ENCODE assay signal across 11 cellular contexts in genomic region chr12:6225630-6226001, GRCh38. TPM values are rescaled to one million over a fixed set of nuclear protein-coding genes. Genes with fewer than 3 reads are reported as not detected.
DNase-seq lines count a peak whose midpoint lies in the region; ATAC-seq, FAIRE-seq and TF ChIP-seq lines count a peak whose summit lies in the region.
"Had no signal": no experiment of that assay in that cellular context is flagged by ENCODE, and none has a peak within 500 bp of the region (broad histone marks: within the 10 kb centered on the region; RNA-seq: fewer than 3 reads in every experiment).

No MANE protein-coding gene starts in this region.

- dilution Hi-C loops in keratinocyte (cut with MboI; ENCODE audit: extremely low pct_ligation_motif_present, low sequenced_read_pairs) = no loop called here

- no peak overlapping the region for H3K4me3 Mint-ChIP-seq in stimulated activated effector memory CD8-positive, alpha-beta T cell treated with anti-CD3 and anti-CD28 coated beads, Interleukin-12 subunit alpha, Interleukin-12 subunit beta, amount 100 ng/mL, for 72 hours
- H3K4me3 Mint-ChIP-seq: activated CD8-positive, alpha-beta T cell treated with anti-CD3 and anti-CD28 coated beads for 36 hours; activated naive CD8-positive, alpha-beta T cell; T-helper 1 cell treated with Interleukin-12 subunit alpha and Interleukin-12 subunit beta and Interleukin-4 antibody, amounts not matched to agents 30 μg/mL and 1 μg/mL, for 36 hours had no signal

- H3K4me3 ChIP-seq in BLaER1 = peak overlapping the region; percentile 57
- H3K4me3 ChIP-seq in breast epithelium = peak overlapping the region in 1 of 3 donors; percentile 5
- peak overlapping the region in 1 of 3 experiments; percentile 8 for H3K4me3 ChIP-seq in keratinocyte (ENCODE audit: control insufficient read depth in 2 of 3, extremely low read depth in 1 of 3, insufficient read depth in 2 of 3, low read depth in 1 of 3, low read length in 3 of 3)
- H3K4me3 ChIP-seq in gastrocnemius medialis = peak overlapping the region in 1 of 4 donors; percentile 30

- TF ChIP-seq CTCF in breast epithelium (IDR thresholded peaks at IDR 0.05) = no peak
- no peak for TF ChIP-seq CTCF in keratinocyte (optimal IDR thresholded peaks at IDR 0.05 in 1 of 3, IDR thresholded peaks at IDR 0.05 in 1 of 3, conservative IDR thresholded peaks at IDR 0.05 in 1 of 3; ENCODE audit: extremely low read depth in 1 of 3, insufficient read depth in 2 of 3, low read length in 3 of 3)
- TF ChIP-seq CTCF in gastrocnemius medialis (IDR thresholded peaks at IDR 0.05 in 4 of 5, conservative IDR thresholded peaks at IDR 0.05 in 1 of 5) = no peak

- FAIRE-seq in keratinocyte (lab: Jason Lieb, UNC) = no peak

- ATAC-seq in gastrocnemius medialis (no peak), GM18520 (IDR thresholded peaks at IDR 0.05; ENCODE audit: unreplicated experiment) (no peak), HG03135 (IDR thresholded peaks at IDR 0.05; ENCODE audit: unreplicated experiment) (no peak)
- no peak for ATAC-seq in stimulated activated effector memory CD8-positive, alpha-beta T cell treated with anti-CD3 and anti-CD28 coated beads, Interleukin-12 subunit alpha, Interleukin-12 subunit beta, amount 100 ng/mL, for 72 hours
- ATAC-seq: activated CD8-positive, alpha-beta T cell treated with anti-CD3 and anti-CD28 coated beads for 36 hours had no signal

- no peak overlapping the region for H3K27ac Mint-ChIP-seq in stimulated activated effector memory CD8-positive, alpha-beta T cell treated with anti-CD3 and anti-CD28 coated beads, Interleukin-12 subunit alpha, Interleukin-12 subunit beta, amount 100 ng/mL, for 72 hours
- H3K27ac Mint-ChIP-seq: activated CD8-positive, alpha-beta T cell treated with anti-CD3 and anti-CD28 coated beads for 36 hours; activated naive CD8-positive, alpha-beta T cell; T-helper 1 cell treated with Interleukin-12 subunit alpha and Interleukin-12 subunit beta and Interleukin-4 antibody, amounts not matched to agents 30 μg/mL and 1 μg/mL, for 36 hours had no signal

- no peaks in the 10 kb centered on the region for H3K36me3 Mint-ChIP-seq in stimulated activated effector memory CD8-positive, alpha-beta T cell treated with anti-CD3 and anti-CD28 coated beads, Interleukin-12 subunit alpha, Interleukin-12 subunit beta, amount 100 ng/mL, for 72 hours
- H3K36me3 Mint-ChIP-seq: activated naive CD8-positive, alpha-beta T cell had no signal

- H3K9me3 ChIP-seq in BLaER1 (no peaks in the 10 kb centered on the region), breast epithelium (no peaks in the 10 kb centered on the region), keratinocyte (ENCODE audit: control insufficient read depth, low read depth, low read length) (no peaks in the 10 kb centered on the region), gastrocnemius medialis (no peaks in the 10 kb centered on the region)

- H3K4me1 ChIP-seq in BLaER1 (peaks cover 100% of the 10 kb centered on the region), breast epithelium (peaks cover 35 to 66% of the 10 kb centered on the region in 2 donors), keratinocyte (ENCODE audit: control insufficient read depth, extremely low read depth, insufficient read depth, low read length) (peaks cover 94% of the 10 kb centered on the region), gastrocnemius medialis (peaks cover 70 to 71% of the 10 kb centered on the region in 2 donors)

- intact Hi-C loops in breast epithelium (cut with DNase I; ENCODE audit: low total_unique reads) = no loop called here
- intact Hi-C loops in gastrocnemius medialis (cut with DNase I; ENCODE audit: low total_unique reads) = no loop called here

- no peak overlapping the region for H2AFZ ChIP-seq in keratinocyte (ENCODE audit: control insufficient read depth, low read length)

- peak overlapping the region; percentile 96 for H3K27ac ChIP-seq in BLaER1
- peak overlapping the region; percentile 95 to 96 for H3K27ac ChIP-seq in breast epithelium
- H3K27ac ChIP-seq in keratinocyte (ENCODE audit: control insufficient read depth, insufficient read depth, low read length) = peak overlapping the region; percentile 99
- H3K27ac ChIP-seq in gastrocnemius medialis = peak overlapping the region; percentile 82 to 89 (median 86)

- DNase-seq in breast epithelium (ENCODE audit: low spot score in 2 of 2) (no peak), keratinocyte (ENCODE audit: low read depth, low spot score) (no peak), gastrocnemius medialis (no peak)
- no peak for DNase-seq in stimulated activated effector memory CD8-positive, alpha-beta T cell treated with anti-CD3 and anti-CD28 coated beads, Interleukin-12 subunit alpha, Interleukin-12 subunit beta, amount 100 ng/mL, for 72 hours (ENCODE audit: low spot score in 2 of 2)
- DNase-seq in activated naive CD4-positive, alpha-beta T cell treated with anti-CD3 and anti-CD28 coated beads, Interleukin-2, amount 50 U/mL, for 16 hours = no peak
- DNase-seq: activated CD8-positive, alpha-beta T cell treated with anti-CD3 and anti-CD28 coated beads for 36 hours had no signal

- H3K36me3 ChIP-seq in BLaER1 (peaks cover 87% of the 10 kb centered on the region), breast epithelium (no peaks in the 10 kb centered on the region), keratinocyte (ENCODE audit: control insufficient read depth in 2 of 2, extremely low read depth in 1 of 2, insufficient read depth in 2 of 2, low read length in 2 of 2) (peaks cover 29 to 44% of the 10 kb centered on the region in 2 experiments), gastrocnemius medialis (no peaks in the 10 kb centered on the region)

- no peaks in the 10 kb centered on the region for H3K27me3 ChIP-seq in BLaER1
- no peaks in the 10 kb centered on the region for H3K27me3 ChIP-seq in breast epithelium
- H3K27me3 ChIP-seq in keratinocyte (ENCODE audit: control insufficient read depth, extremely low read depth, insufficient read depth, low read length) = no peaks in the 10 kb centered on the region
- H3K27me3 ChIP-seq in gastrocnemius medialis = no peaks in the 10 kb centered on the region

- TF ChIP-seq POLR2A in breast epithelium (IDR thresholded peaks at IDR 0.05) = no peak
- no peak for TF ChIP-seq POLR2A in gastrocnemius medialis (IDR thresholded peaks at IDR 0.05)

- in situ Hi-C loops in gastrocnemius medialis (cut with MboI; ENCODE audit: low sequenced_read_pairs in 4 of 4) = no loop called here

- no peaks in the 10 kb centered on the region for H3K9me1 ChIP-seq in keratinocyte (ENCODE audit: control insufficient read depth, extremely low read depth, insufficient read depth, low read length)

- no peaks in the 10 kb centered on the region for H3K9me3 Mint-ChIP-seq in stimulated activated effector memory CD8-positive, alpha-beta T cell treated with anti-CD3 and anti-CD28 coated beads, Interleukin-12 subunit alpha, Interleukin-12 subunit beta, amount 100 ng/mL, for 72 hours
- H3K9me3 Mint-ChIP-seq: activated CD8-positive, alpha-beta T cell treated with anti-CD3 and anti-CD28 coated beads for 36 hours; T-helper 1 cell treated with Interleukin-12 subunit alpha and Interleukin-12 subunit beta and Interleukin-4 antibody, amounts not matched to agents 30 μg/mL and 1 μg/mL, for 36 hours had no signal

- H3K4me2 ChIP-seq in BLaER1 (peak overlapping the region; percentile 100), keratinocyte (ENCODE audit: control insufficient read depth, extremely low read depth, insufficient read depth, low read depth, low read length) (peak overlapping the region; percentile 87)

- H3K9ac ChIP-seq in BLaER1 (peak overlapping the region; percentile 87), keratinocyte (ENCODE audit: control insufficient read depth, extremely low read depth, insufficient read depth, low read length) (peak overlapping the region; percentile 86)

- peaks cover 67% of the 10 kb centered on the region for H3K79me2 ChIP-seq in keratinocyte (ENCODE audit: control insufficient read depth, insufficient read depth, low read length)

- H3K4me1 Mint-ChIP-seq in stimulated activated effector memory CD8-positive, alpha-beta T cell treated with anti-CD3 and anti-CD28 coated beads, Interleukin-12 subunit alpha, Interleukin-12 subunit beta, amount 100 ng/mL, for 72 hours = peaks cover 5% of the 10 kb centered on the region

- H4K20me1 ChIP-seq in BLaER1 = peaks cover 24% of the 10 kb centered on the region
- no peaks in the 10 kb centered on the region for H4K20me1 ChIP-seq in keratinocyte (ENCODE audit: control insufficient read depth, extremely low read depth, insufficient read depth, low read length)

RNA-seq across cellular contexts. Expression of gene CD9, which starts 25.4 kb away (rescaled TPM):
- total RNA-seq in breast epithelium = 100 to 1,000 TPM in 2 of 3 donors, 10 to 100 TPM in 1; 91.1 to 436 (median 243) TPM
- polyA plus RNA-seq in keratinocyte = 922 to 1,166 TPM (median 1,084 TPM) in 3 replicates
- polyA plus RNA-seq in keratinocyte (2011; ENCODE audit: low read depth) = 172 TPM
- polyA plus RNA-seq in keratinocyte (2011; cell fraction: cytosol; rRNA removed) = 591 and 749 TPM in 2 replicates
- 1,144 and 1,488 TPM in 2 replicates for polyA plus RNA-seq in keratinocyte (2011; cell fraction: nucleus; rRNA removed)
- 605 and 776 TPM in 2 replicates for polyA plus RNA-seq in keratinocyte (2012; ENCODE audit: low replicate concordance)
- polyA minus RNA-seq in keratinocyte = 431 to 802 TPM (median 750 TPM) in 3 replicates
- 467 TPM for polyA minus RNA-seq in keratinocyte (2011; cell fraction: cytosol; rRNA and poly(A)+ RNA removed)
- polyA minus RNA-seq in keratinocyte (2011; cell fraction: nucleus; rRNA and poly(A)+ RNA removed) = 442 and 537 TPM in 2 replicates
- total RNA-seq in gastrocnemius medialis = 10 to 100 TPM; 26.7 to 50.6 (median 48.4) TPM
